30 cellular contexts compared by ENCODE assay signal in genomic region chr2:108923736-108924443, GRCh38.
DNase-seq lines count a peak whose midpoint lies in the region; ATAC-seq, FAIRE-seq and TF ChIP-seq lines count a peak whose summit lies in the region.
"Had no signal": no experiment of that assay in that cellular context is flagged by ENCODE, and none has a peak within 500 bp of the region (broad histone marks: within the 10 kb centered on the region; RNA-seq: fewer than 3 reads in every experiment).

No MANE protein-coding gene starts in this region.

- no peaks in the 10 kb centered on the region for H3K36me3 ChIP-seq in H7 (replicated peaks; ENCODE audit: control insufficient read depth, insufficient read depth, low read length)
- no peaks in the 10 kb centered on the region for H3K36me3 ChIP-seq in Peyer's patch
- peaks cover 0 to 3% of the 10 kb centered on the region in 2 donors for H3K36me3 ChIP-seq in esophagus (ENCODE audit: control insufficient read depth in 2 of 2, insufficient read depth in 2 of 2, low read length in 1 of 2)
- H3K36me3 ChIP-seq in osteoblast (ENCODE audit: insufficient read depth, low read length) = no peaks in the 10 kb centered on the region
- H3K36me3 ChIP-seq in HepG2 (replicated peaks in 1 of 2; ENCODE audit: control insufficient read depth in 1 of 2, insufficient read depth in 2 of 2, low read length in 2 of 2) = no peaks in the 10 kb centered on the region
- H3K36me3 ChIP-seq in tibial nerve = no peaks in the 10 kb centered on the region
- H3K36me3 ChIP-seq: left lung, vagina had no signal

- no peak overlapping the region for H3K9ac ChIP-seq in HepG2 (ENCODE audit: insufficient read depth, low read depth, low read length)

- H3K27ac ChIP-seq in Peyer's patch (no peak overlapping the region), esophagus (ENCODE audit: low read depth in 2 of 2, low read length in 1 of 2) (peak overlapping the region; percentile 77 to 88), osteoblast (ENCODE audit: low read depth, low read length) (no peak overlapping the region), HepG2 (ENCODE audit: extremely low read length, insufficient read depth, low read length) (no peak overlapping the region), tibial nerve (no peak overlapping the region)
- H3K27ac ChIP-seq: left lung, testis, vagina, VCaP had no signal

- no peak overlapping the region for H3K4me2 ChIP-seq in osteoblast (ENCODE audit: insufficient read depth, low read length)
- H3K4me2 ChIP-seq in HepG2 (ENCODE audit: low read depth, low read length) = no peak overlapping the region
- H3K4me2 ChIP-seq: GM23338 had no signal

- no peaks in the 10 kb centered on the region for H3K79me2 ChIP-seq in osteoblast (ENCODE audit: insufficient read depth, low read length)
- H3K79me2 ChIP-seq in HepG2 (ENCODE audit: insufficient read depth, low read length) = no peaks in the 10 kb centered on the region

- no TSS peak for BruUV-seq in HepG2 (replicated peaks; lab: Mats Ljungman, UMichigan)

- H3K4me1 ChIP-seq in Peyer's patch (no peaks in the 10 kb centered on the region), esophagus (ENCODE audit: control insufficient read depth in 2 of 2, insufficient read depth in 2 of 2, low read length in 1 of 2) (peaks cover 10 to 44% of the 10 kb centered on the region in 2 donors), osteoblast (ENCODE audit: insufficient read depth, low read length) (no peaks in the 10 kb centered on the region), HepG2 (ENCODE audit: insufficient read depth, low read length) (0 out of 2 replicates have a peak, but pooled peaks cover 6% of the 10 kb centered on the region), tibial nerve (no peaks in the 10 kb centered on the region)
- H3K4me1 ChIP-seq: left lung, testis had no signal

- TF ChIP-seq POLR2A in Peyer's patch (IDR thresholded peaks at IDR 0.05) (no peak), HepG2 (IDR thresholded peaks at IDR 0.05; ENCODE audit: insufficient read depth in 1 of 2, low read depth in 2 of 2, low read length in 2 of 2) (no peak), tibial nerve (IDR thresholded peaks at IDR 0.05) (no peak)

- WGBS in esophagus, 2 donors = 65 to 80% methylated on average over 9 of the region's 9 CpGs
- WGBS in HepG2 (ENCODE audit: low lambda C conversion rate) = 53% methylated on average over 7 of the region's 9 CpGs
- 79 to 82% methylated on average over 7 to 8 of the region's 9 CpGs for WGBS in tibial nerve, 2 donors

- intact Hi-C loops in HepG2 (cut with micrococcal nuclease; ENCODE audit: unreplicated experiment) = no loop called here
- intact Hi-C loops in Right ventricle myocardium superior (cut with DNase I) = no loop called here

- CTCF ChIA-PET in HepG2 (lab: Yijun Ruan, JAX; ENCODE audit: low intra/inter-chr PET ratio, low total read pairs) = no interaction called here

- H4K20me1 ChIP-seq in osteoblast (ENCODE audit: insufficient read depth, low read length) (no peaks in the 10 kb centered on the region), HepG2 (ENCODE audit: insufficient read depth, low read length) (no peaks in the 10 kb centered on the region)

- TF ChIP-seq CTCF in Peyer's patch (IDR thresholded peaks at IDR 0.05) (no peak), osteoblast (IDR thresholded peaks at IDR 0.05; ENCODE audit: extremely low read depth, low read depth, low read length) (no peak), HepG2 (CRISPR knock-in tag; IDR thresholded peaks at IDR 0.05) (no peak), tibial nerve (IDR thresholded peaks at IDR 0.05) (no peak)

- DNase-seq in H7 (peak; percentile 18), Peyer's patch (peak in 2 of 3 donors; percentile 26 to 37), osteoblast (ENCODE audit: insufficient read length, low spot score, missing footprints) (peak; percentile 73), HepG2 (ENCODE audit: low spot score) (no peak), tibial nerve (ENCODE audit: low spot score in 2 of 2) (no peak), Right ventricle myocardium superior (no peak), NCI-H146 (lab: John Stamatoyannopoulos, UW) (no peak)
- DNase-seq: ACHN; activated CD4-positive, alpha-beta T cell treated with anti-CD3 and anti-CD28 coated beads for 36 hours; activated CD8-positive, alpha-beta memory T cell treated with anti-CD3 and anti-CD28 coated beads, Interleukin-2, amount 50 U/mL, for 48 hours; activated CD8-positive, alpha-beta T cell treated with anti-CD3 and anti-CD28 coated beads for 36 hours; amygdala; DMS 273 treated with DMSO at 0.1 percent for 48 hours; effector CD8-positive, alpha-beta T cell; immature natural killer cell; KG1; MM.1S; NCI-H1930; NCI-H526 treated with DMSO at 0.1 percent for 48 hours; occipital lobe; stimulated activated naive CD4-positive, alpha-beta T cell; T1000; testis had no signal

- FAIRE-seq in HepG2 (lab: Jason Lieb, UNC) = no peak
- FAIRE-seq: colon, HTR-8/SVneo had no signal

- TF ChIP-seq RAD21 in HepG2 (CRISPR knock-in tag; IDR thresholded peaks at IDR 0.05) = no peak

- no peak overlapping the region for H2AFZ ChIP-seq in osteoblast (ENCODE audit: low read length)
- H2AFZ ChIP-seq in HepG2 (ENCODE audit: low read length) = no peak overlapping the region
- H2AFZ ChIP-seq: GM23338 had no signal

- no peaks in the 10 kb centered on the region for H3K9me3 ChIP-seq in Peyer's patch
- H3K9me3 ChIP-seq in esophagus (ENCODE audit: control insufficient read depth in 2 of 2, insufficient read depth in 1 of 2, low read depth in 1 of 2, low read length in 1 of 2) = no peaks in the 10 kb centered on the region
- no peaks in the 10 kb centered on the region for H3K9me3 ChIP-seq in osteoblast (ENCODE audit: low read depth, low read length)
- H3K9me3 ChIP-seq in HepG2 (ENCODE audit: low read length) = no peaks in the 10 kb centered on the region
- H3K9me3 ChIP-seq in tibial nerve = no peaks in the 10 kb centered on the region
- H3K9me3 ChIP-seq: left lung, testis, vagina had no signal

- ATAC-seq in HepG2 (no peak), Right ventricle myocardium superior (ENCODE audit: poor library complexity) (no peak)
- ATAC-seq: activated CD4-positive, alpha-beta T cell treated with anti-CD3 and anti-CD28 coated beads for 36 hours; activated CD8-positive, alpha-beta T cell treated with anti-CD3 and anti-CD28 coated beads for 36 hours; GM23338 had no signal

- in situ Hi-C loops in HepG2 (cut with HindIII; ENCODE audit: extremely low pct_ligation_motif_present, low pct_unique_long_range_greater_than_20kb) = no loop called here

- H3K4me3 ChIP-seq in H7 (ENCODE audit: insufficient read depth, low read depth, low read length) (no peak overlapping the region), Peyer's patch (no peak overlapping the region), esophagus (ENCODE audit: low read depth in 1 of 2, low read length in 2 of 2) (no peak overlapping the region), osteoblast (ENCODE audit: insufficient read depth, low read length) (no peak overlapping the region), HepG2 (replicated peaks in 1 of 3; ENCODE audit: insufficient read depth in 1 of 3, low read depth in 2 of 3, low read length in 3 of 3) (no peak overlapping the region), tibial nerve (no peak overlapping the region)
- H3K4me3 ChIP-seq: GM23338, left lung, testis, vagina had no signal

- H3K27me3 ChIP-seq in H7 (ENCODE audit: control insufficient read depth, insufficient read depth, low read length) (no peaks in the 10 kb centered on the region), Peyer's patch (no peaks in the 10 kb centered on the region), esophagus (ENCODE audit: control insufficient read depth in 1 of 2, insufficient read depth in 2 of 2, low read length in 2 of 2) (no peaks in the 10 kb centered on the region), osteoblast (ENCODE audit: insufficient read depth, low read length) (peaks cover 13% of the 10 kb centered on the region), HepG2 (ENCODE audit: control insufficient read depth in 1 of 2, insufficient read depth in 2 of 2, low read length in 2 of 2) (peaks cover 7 to 63% of the 10 kb centered on the region in 2 experiments; a peak in 4 of 5 replicates), tibial nerve (no peaks in the 10 kb centered on the region)
- H3K27me3 ChIP-seq: left lung, testis, vagina had no signal

- TF ChIP-seq EP300 in HepG2 (IDR thresholded peaks at IDR 0.05; ENCODE audit: low read depth in 2 of 2, low read length in 2 of 2) (no peak), HepG2 (CRISPR knock-in tag; IDR thresholded peaks at IDR 0.05; ENCODE audit: borderline replicate concordance) (no peak), tibial nerve (IDR thresholded peaks at IDR 0.05) (no peak)

- POLR2A ChIA-PET in HepG2 (lab: Yijun Ruan, JAX) = no interaction called here

TF ChIP-seq in HepG2, 621 proteins besides CTCF, POLR2A, EP300 and RAD21 (continues in another document):
- TF ChIP-seq PRMT3 (CRISPR knock-in tag; IDR thresholded peaks at IDR 0.05; ENCODE audit: borderline replicate concordance, low read depth) (no peak), CEBPG (CRISPR knock-in tag; IDR thresholded peaks at IDR 0.05) (no peak), ONECUT2 (CRISPR knock-in tag; IDR thresholded peaks at IDR 0.05) (no peak), NCOR1 (IDR thresholded peaks at IDR 0.05; ENCODE audit: borderline replicate concordance, low read length) (no peak), DZIP1 (CRISPR knock-in tag; IDR thresholded peaks at IDR 0.05) (no peak), MBNL3 (CRISPR knock-in tag; conservative IDR thresholded peaks at IDR 0.05) (no peak), ZNF605 (CRISPR knock-in tag; IDR thresholded peaks at IDR 0.05) (no peak)

Comparison
In these comparisons a context has a peak if more than half of its experiments do, and no peak if none do; other contexts are left out.
1. DNase-seq: peak in H7 (single experiment), Peyer's patch (2 of 3) and osteoblast (single experiment); none in HepG2 (single experiment), tibial nerve (0 of 2), Right ventricle myocardium superior (single experiment) and NCI-H146 (single experiment).
2. H3K27ac ChIP-seq: peak in esophagus (2 of 2); none in Peyer's patch (0 of 4), osteoblast (single experiment), HepG2 (single experiment) and tibial nerve (0 of 4).